8 cellular contexts compared by ENCODE assay signal in the genomic region with DNA sequence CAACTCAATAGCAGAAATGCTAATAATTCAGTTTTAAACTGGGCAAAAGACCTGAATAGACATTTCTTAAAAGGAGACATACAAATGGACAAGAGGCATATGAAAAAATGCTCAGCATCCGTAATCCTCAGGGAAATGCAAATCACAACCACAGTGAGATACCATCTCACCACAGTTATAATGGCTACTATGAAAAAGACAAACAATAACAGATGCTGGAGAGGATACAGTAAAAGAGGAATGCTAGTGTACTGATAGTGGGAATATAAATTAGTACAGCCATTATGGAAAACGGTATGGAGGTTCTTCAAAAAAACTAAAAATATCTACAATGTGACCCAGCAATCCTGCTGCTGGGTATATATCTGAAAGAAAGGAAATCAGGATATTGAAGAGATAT.
"Had no signal": no experiment of that assay in that cellular context is flagged by ENCODE, and none has a peak within 500 bp of the region (broad histone marks: within the 10 kb centered on the region; RNA-seq: fewer than 3 reads in every experiment).

No MANE protein-coding gene starts in this region.

- H3K4me3 ChIP-seq: GM23248, GM23338, HAP-1 had no signal

- H3K27ac ChIP-seq: GM23248 had no signal

- H3K9me3 ChIP-seq: HAP-1 had no signal

- H3K4me1 ChIP-seq: HAP-1 had no signal

- H3K36me3 ChIP-seq: HAP-1 had no signal

- DNase-seq: GM23248, GOT3, H7, H9, HCEC 1CT, HFFc6 had no signal
